Comparison of ENCODE assay signal across 8 cellular contexts in genomic region chr2:202278944-202279343, GRCh38. TPM values are rescaled to one million over a fixed set of nuclear protein-coding genes. Genes with fewer than 3 reads are reported as not detected.
DNase-seq lines count a peak whose midpoint lies in the region; ATAC-seq and TF ChIP-seq lines count a peak whose summit lies in the region.

No MANE protein-coding gene starts in this region.

- H2BK5ac ChIP-seq in H9 (ENCODE audit: insufficient read length, low read length), result no peak overlapping the region

- H3K9me3 ChIP-seq in H9 (ENCODE audit: control insufficient read depth, low read depth, low read length), result no peaks in the 10 kb centered on the region
- no peaks in the 10 kb centered on the region for H3K9me3 ChIP-seq in SK-N-SH

- H3K9me2 ChIP-seq in SK-N-SH, result no peaks in the 10 kb centered on the region

- no peak overlapping the region for H3K23ac ChIP-seq in H9 (ENCODE audit: insufficient read length, low read depth, low read length)

- H3K79me2 ChIP-seq in H9 (ENCODE audit: insufficient read depth, low read length) (peaks cover 17% of the 10 kb centered on the region; the same call in 1 of the 2 replicates), SK-N-SH (ENCODE audit: insufficient read depth) (peaks cover 100% of the 10 kb centered on the region)

- intact Hi-C loops in sciatic nerve (cut with DNase I), result no loop called here

- no peak overlapping the region for H3T11ph ChIP-seq in H9 (ENCODE audit: low read length)

- no peak overlapping the region for H2BK15ac ChIP-seq in H9 (ENCODE audit: low read depth, low read length)

- H3K23me2 ChIP-seq in H9 (ENCODE audit: insufficient read length, low read depth, low read length, poor library complexity, severe bottlenecking), result no peaks in the 10 kb centered on the region

- H3K36me3 Mint-ChIP-seq in H9 (ENCODE audit: insufficient read depth in 1 of 3, low read depth in 3 of 3), result peaks cover 44 to 80% (median 64%) of the 10 kb centered on the region in 3 experiments; a peak in 6 of 7 replicates

- H3K9ac ChIP-seq in H9 (ENCODE audit: extremely low read depth, insufficient read length, low read length), result no peak overlapping the region
- H3K9ac ChIP-seq in SK-N-SH, result peak overlapping the region; percentile 19; the same call in 1 of the 2 replicates

- H4K91ac ChIP-seq in H9 (ENCODE audit: insufficient read length, low read depth, low read length), result no peak overlapping the region

- no peak overlapping the region for H3K14ac ChIP-seq in H9 (ENCODE audit: insufficient read depth, low read length)

- no peaks in the 10 kb centered on the region for H3K9me3 Mint-ChIP-seq in H9

- no CpG with 5 or more reads among the region's 1 CpG for WGBS in H9 (ENCODE audit: extremely low coverage, insufficient read length, low lambda C conversion rate)
- 33% methylated on average over 1 of the region's 1 CpG for WGBS in SK-N-SH (ENCODE audit: low lambda C conversion rate)

- ATAC-seq in sciatic nerve, result peak; percentile 82
- no peak for ATAC-seq in HG03521 (IDR thresholded peaks at IDR 0.05; ENCODE audit: unreplicated experiment)

- POLR2A ChIA-PET in SK-N-SH (lab: Yijun Ruan, JAX), result no interaction called here

- TF ChIP-seq RAD21 in SK-N-SH (IDR thresholded peaks at IDR 0.05; ENCODE audit: low read length), result peak; percentile 70

- H3K56ac ChIP-seq in H9 (ENCODE audit: insufficient read length, low read depth, low read length), result no peak overlapping the region

- no peak overlapping the region for H3K27ac Mint-ChIP-seq in H9

- H2AFZ ChIP-seq in H9 (ENCODE audit: low read length) (no peak overlapping the region), SK-N-SH (ENCODE audit: low read depth) (no peak overlapping the region)

- H3K27me3 Mint-ChIP-seq in H9 (ENCODE audit: low read depth), result no peaks in the 10 kb centered on the region

- H4K20me1 ChIP-seq in H9 (ENCODE audit: control insufficient read depth, insufficient read depth, insufficient read length) (no peaks in the 10 kb centered on the region), SK-N-SH (ENCODE audit: insufficient read depth) (peaks cover 78% of the 10 kb centered on the region)

- no peak overlapping the region for H3K4ac ChIP-seq in H9 (ENCODE audit: low read depth, low read length)

- H3K4me2 ChIP-seq in H9 (ENCODE audit: insufficient read depth, insufficient read length, low read length), result no peak overlapping the region
- peak overlapping the region; percentile 35; the same call in 1 of the 2 replicates for H3K4me2 ChIP-seq in SK-N-SH

- no peak overlapping the region for H2AK5ac ChIP-seq in H9 (ENCODE audit: insufficient read length, low read length)

- H3K36me3 ChIP-seq in SK-N-SH (replicated peaks in 1 of 2; ENCODE audit: control insufficient read depth in 1 of 2, insufficient read depth in 2 of 2, low read length in 1 of 2), result peaks cover 50 to 71% of the 10 kb centered on the region in 2 experiments

- H3F3A ChIP-seq in SK-N-SH (replicated peaks; ENCODE audit: insufficient read depth), result peaks cover 31% of the 10 kb centered on the region

- H2BK20ac ChIP-seq in H9 (ENCODE audit: low read depth, low read length, poor library complexity, severe bottlenecking), result no peak overlapping the region

- H4K8ac ChIP-seq in H9 (replicated peaks; ENCODE audit: insufficient read length, low read depth, low read length), result no peak overlapping the region

- no peaks in the 10 kb centered on the region for H3K4me1 Mint-ChIP-seq in H9

- H3K4me3 Mint-ChIP-seq in H9, result no peak overlapping the region

- DNase-seq in CD1c-positive myeloid dendritic cell (ENCODE audit: extremely low spot score) (peak; percentile 20), H9 (no peak), SK-N-SH (peak; percentile 53), fibroblast of the conjunctiva (ENCODE audit: low read depth) (peak; percentile 60), sciatic nerve (ENCODE audit: low spot score) (no peak), NCI-H146 (lab: John Stamatoyannopoulos, UW) (no peak)
- no peak for DNase-seq in stimulated activated CD4-positive, alpha-beta T cell treated with anti-CD3 and anti-CD28 coated beads, Interleukin-2, amount 100 ng/mL, for 24 hours

- H3K4me1 ChIP-seq in H9 (ENCODE audit: insufficient read depth, low read length) (no peaks in the 10 kb centered on the region), SK-N-SH (ENCODE audit: control insufficient read depth in 1 of 2, insufficient read depth in 2 of 2, low read depth in 1 of 2, low read length in 1 of 2) (peaks cover 0 to 13% of the 10 kb centered on the region in 2 experiments; a peak in 2 of 4 replicates)

- CTCF ChIA-PET in SK-N-SH (lab: Yijun Ruan, JAX), result interaction anchor here (0.6 to 2.3 kb wide), 14 partner anchors 12 to 266 kb away, joined by 3 to 9 read pairs (median 4); partner anchors contain the start of gene BMPR2

- TF ChIP-seq CTCF in H9 (conservative IDR thresholded peaks at IDR 0.05), result peak; percentile 66
- TF ChIP-seq CTCF in SK-N-SH (IDR thresholded peaks at IDR 0.05), result peak; percentile 76

- no peak overlapping the region for H2BK120ac ChIP-seq in H9 (ENCODE audit: low read depth, low read length, poor library complexity, severe bottlenecking)

- H2BK12ac ChIP-seq in H9 (ENCODE audit: insufficient read length, low read depth, low read length), result no peak overlapping the region

- H3K27me3 ChIP-seq in H9 (ENCODE audit: insufficient read depth, low read length) (no peaks in the 10 kb centered on the region), SK-N-SH (ENCODE audit: insufficient read depth) (no peaks in the 10 kb centered on the region)

- TF ChIP-seq EP300 in SK-N-SH (IDR thresholded peaks at IDR 0.05; ENCODE audit: borderline replicate concordance in 1 of 2, low read depth in 1 of 2, low read length in 1 of 2), result no peak

- no peak overlapping the region; a peak in 1 of 4 replicates for H3K4me3 ChIP-seq in SK-N-SH (ENCODE audit: low read depth in 2 of 2, low read length in 1 of 2)

- H4K5ac ChIP-seq in H9 (ENCODE audit: insufficient read length, low read depth, low read length), result no peak overlapping the region

- no peak overlapping the region for H3K27ac ChIP-seq in H9 (ENCODE audit: insufficient read length, low read depth, low read length)
- peak overlapping the region in 1 of 2 experiments; percentile 61; a peak in 2 of 4 replicates for H3K27ac ChIP-seq in SK-N-SH (ENCODE audit: low read depth in 2 of 2, low read length in 1 of 2)

- no peak overlapping the region for H3K18ac ChIP-seq in H9 (ENCODE audit: insufficient read length, low read depth, low read length)

- peaks cover 16% of the 10 kb centered on the region for H3K79me1 ChIP-seq in H9 (ENCODE audit: insufficient read depth, low read depth, low read length, poor library complexity, severe bottlenecking)

TF ChIP-seq in SK-N-SH, 30 proteins besides CTCF, POLR2A, EP300 and RAD21:
- no peak for TF ChIP-seq SIN3A (IDR thresholded peaks at IDR 0.05; ENCODE audit: borderline replicate concordance, low read depth, low read length)
- peak; percentile 75 for TF ChIP-seq REST (IDR thresholded peaks at IDR 0.05; ENCODE audit: low read depth, low read length)
- peak; percentile 43 for TF ChIP-seq SMC3 (IDR thresholded peaks at IDR 0.05; ENCODE audit: low read depth, low read length)
- TF ChIP-seq JUND (IDR thresholded peaks at IDR 0.05), result no peak

RNA-seq across cellular contexts. Expression of gene NOP58, which starts 13.4 kb away (rescaled TPM):
- total RNA-seq in H9 (2021) (164 and 168 TPM in 2 replicates), sciatic nerve (66.0 TPM)
- polyA plus RNA-seq in SK-N-SH (2012; rRNA removed), result 37.4 and 46.3 TPM in 2 replicates
- polyA plus RNA-seq in SK-N-SH (2012; cell fraction: cytosol; rRNA removed), result 47.6 and 58.6 TPM in 2 replicates
- polyA plus RNA-seq in SK-N-SH (2012; cell fraction: nucleus; rRNA removed), result 61.9 and 76.4 TPM in 2 replicates

RNA-seq across cellular contexts. Expression of gene SUMO1, which starts 40.5 kb away (rescaled TPM):
- 202 and 206 TPM in 2 replicates for total RNA-seq in H9 (2021)
- 42.8 and 45.4 TPM in 2 replicates for polyA plus RNA-seq in SK-N-SH (2012; rRNA removed)
- polyA plus RNA-seq in SK-N-SH (2012; cell fraction: cytosol; rRNA removed), result 74.8 and 116 TPM in 2 replicates
- 5.8 and 15.4 TPM in 2 replicates for polyA plus RNA-seq in SK-N-SH (2012; cell fraction: nucleus; rRNA removed)
- 68.9 TPM for total RNA-seq in sciatic nerve

Comparison
In these comparisons a context has a peak if more than half of its experiments do, and no peak if none do; other contexts are left out.
1. DNase-seq: peak in CD1c-positive myeloid dendritic cell (single experiment), SK-N-SH (single experiment) and fibroblast of the conjunctiva (single experiment); none in H9 (single experiment), sciatic nerve (single experiment), NCI-H146 (single experiment) and stimulated activated CD4-positive, alpha-beta T cell treated with anti-CD3 and anti-CD28 coated beads, Interleukin-2, amount 100 ng/mL, for 24 hours (0 of 2).